In genomic region chr7:135710417-135711138, GRCh38 we compare ENCODE assay signal across 2 cellular contexts.
TF ChIP-seq lines count a peak whose summit lies in the region.

No MANE protein-coding gene starts in this region.

TF ChIP-seq in IMR-90, 13 proteins besides CTCF, POLR2A, EP300 and RAD21:
- TF ChIP-seq MAZ (IDR thresholded peaks at IDR 0.05; ENCODE audit: borderline replicate concordance, low read depth, low read length): no peak
- TF ChIP-seq CHD1 (IDR thresholded peaks at IDR 0.05; ENCODE audit: low read depth, low read length): no peak
- no peak for TF ChIP-seq CEBPB (IDR thresholded peaks at IDR 0.05; ENCODE audit: low read depth, low read length)
- TF ChIP-seq NFE2L2 (IDR thresholded peaks at IDR 0.05; ENCODE audit: low read depth, low read length): no peak
- TF ChIP-seq BHLHE40 (IDR thresholded peaks at IDR 0.05; ENCODE audit: low read depth, low read length): no peak
- no peak for TF ChIP-seq FOS (IDR thresholded peaks at IDR 0.05; ENCODE audit: low read depth, low read length)
- no peak for TF ChIP-seq MXI1 (IDR thresholded peaks at IDR 0.05; ENCODE audit: borderline replicate concordance, low read depth, low read length)

TF ChIP-seq in H1, 55 proteins besides CTCF, POLR2A, EP300 and RAD21:
- TF ChIP-seq SUZ12 (IDR thresholded peaks at IDR 0.05; ENCODE audit: low read length) (no peak), SAP30 (IDR thresholded peaks at IDR 0.05; ENCODE audit: insufficient read depth, insufficient replicate concordance, low read length) (no peak), ATF3 (IDR thresholded peaks at IDR 0.05; ENCODE audit: insufficient read depth, low read depth, low read length) (no peak), ZNF274 (IDR thresholded peaks at IDR 0.05; ENCODE audit: borderline replicate concordance, extremely low read depth, low read length) (no peak), TBP (IDR thresholded peaks at IDR 0.05; ENCODE audit: low read depth, low read length) (no peak), HDAC2 (IDR thresholded peaks at IDR 0.05; ENCODE audit: borderline replicate concordance in 1 of 2, low read depth in 2 of 2, low read length in 2 of 2) (no peak), TEAD4 (IDR thresholded peaks at IDR 0.05; ENCODE audit: low read depth, low read length) (no peak), CREB1 (IDR thresholded peaks at IDR 0.05) (no peak), KDM4A (IDR thresholded peaks at IDR 0.05; ENCODE audit: low read depth, low read length, severe bottlenecking) (no peak), SRF (IDR thresholded peaks at IDR 0.05; ENCODE audit: low read depth, low read length) (no peak), KDM1A (IDR thresholded peaks at IDR 0.05; ENCODE audit: borderline replicate concordance, low read length) (no peak), BCL11A (IDR thresholded peaks at IDR 0.05; ENCODE audit: low read depth in 2 of 2, low read length in 2 of 2) (no peak), PHF8 (conservative IDR thresholded peaks at IDR 0.05; ENCODE audit: low read depth, low read length) (no peak), USF2 (IDR thresholded peaks at IDR 0.05; ENCODE audit: low read length) (no peak), CBX8 (IDR thresholded peaks at IDR 0.05; ENCODE audit: borderline replicate concordance, low read depth, low read length) (no peak)
- TF ChIP-seq, protein P1, sequence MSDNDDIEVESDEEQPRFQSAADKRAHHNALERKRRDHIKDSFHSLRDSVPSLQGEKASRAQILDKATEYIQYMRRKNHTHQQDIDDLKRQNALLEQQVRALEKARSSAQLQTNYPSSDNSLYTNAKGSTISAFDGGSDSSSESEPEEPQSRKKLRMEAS (IDR thresholded peaks at IDR 0.05): no peak
- TF ChIP-seq, protein P2, sequence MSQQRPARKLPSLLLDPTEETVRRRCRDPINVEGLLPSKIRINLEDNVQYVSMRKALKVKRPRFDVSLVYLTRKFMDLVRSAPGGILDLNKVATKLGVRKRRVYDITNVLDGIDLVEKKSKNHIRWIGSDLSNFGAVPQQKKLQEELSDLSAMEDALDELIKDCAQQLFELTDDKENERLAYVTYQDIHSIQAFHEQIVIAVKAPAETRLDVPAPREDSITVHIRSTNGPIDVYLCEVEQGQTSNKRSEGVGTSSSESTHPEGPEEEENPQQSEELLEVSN (IDR thresholded peaks at IDR 0.05): no peak
